Comparison of ENCODE assay signal across 1 cellular context in the genomic region with DNA sequence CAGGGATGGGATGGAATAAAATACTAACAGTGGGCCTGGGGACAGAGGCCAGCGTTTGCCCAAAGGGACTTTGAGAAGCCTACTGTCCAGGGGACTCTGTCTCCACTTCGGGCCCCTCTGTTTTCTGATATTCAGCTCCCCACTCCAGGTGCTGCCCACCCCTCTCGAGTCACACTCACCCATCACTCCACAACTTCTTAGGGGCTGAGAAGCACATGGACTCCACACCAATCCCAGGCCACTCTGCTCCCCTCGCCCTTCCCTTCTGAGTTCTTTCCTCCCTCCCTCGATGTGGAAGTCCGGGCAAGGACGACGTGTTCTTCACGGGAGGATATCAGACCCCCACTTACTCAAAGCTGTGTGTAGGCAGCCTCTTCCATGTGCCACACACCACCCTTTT.
TF ChIP-seq lines count a peak whose summit lies in the region.

No MANE protein-coding gene starts in this region.

TF ChIP-seq in H1, 55 proteins besides CTCF, POLR2A, EP300 and RAD21:
- TF ChIP-seq SP1 (IDR thresholded peaks at IDR 0.05; ENCODE audit: low read depth, low read length) (no peak), JUN (IDR thresholded peaks at IDR 0.05; ENCODE audit: low read depth, low read length) (no peak), SRF (IDR thresholded peaks at IDR 0.05; ENCODE audit: low read depth, low read length) (no peak), NANOG (IDR thresholded peaks at IDR 0.05; ENCODE audit: insufficient read depth, low read depth, low read length, poor library complexity, severe bottlenecking) (no peak), RXRA (IDR thresholded peaks at IDR 0.05; ENCODE audit: insufficient read depth, low read depth, low read length) (no peak), RBBP5 (IDR thresholded peaks at IDR 0.05; ENCODE audit: borderline replicate concordance, low read depth, low read length) (no peak), KDM5A (IDR thresholded peaks at IDR 0.05; ENCODE audit: low read length) (no peak), TAF1 (IDR thresholded peaks at IDR 0.05; ENCODE audit: low read depth, low read length) (no peak), BRCA1 (IDR thresholded peaks at IDR 0.05; ENCODE audit: low read depth, low read length) (no peak), CTBP2 (IDR thresholded peaks at IDR 0.05; ENCODE audit: borderline replicate concordance, insufficient read depth, insufficient read length, low read length) (no peak), SAP30 (IDR thresholded peaks at IDR 0.05; ENCODE audit: insufficient read depth, insufficient replicate concordance, low read length) (no peak), POLR2AphosphoS5 (IDR thresholded peaks at IDR 0.05; ENCODE audit: low read depth, low read length) (no peak)
- TF ChIP-seq, protein P1, sequence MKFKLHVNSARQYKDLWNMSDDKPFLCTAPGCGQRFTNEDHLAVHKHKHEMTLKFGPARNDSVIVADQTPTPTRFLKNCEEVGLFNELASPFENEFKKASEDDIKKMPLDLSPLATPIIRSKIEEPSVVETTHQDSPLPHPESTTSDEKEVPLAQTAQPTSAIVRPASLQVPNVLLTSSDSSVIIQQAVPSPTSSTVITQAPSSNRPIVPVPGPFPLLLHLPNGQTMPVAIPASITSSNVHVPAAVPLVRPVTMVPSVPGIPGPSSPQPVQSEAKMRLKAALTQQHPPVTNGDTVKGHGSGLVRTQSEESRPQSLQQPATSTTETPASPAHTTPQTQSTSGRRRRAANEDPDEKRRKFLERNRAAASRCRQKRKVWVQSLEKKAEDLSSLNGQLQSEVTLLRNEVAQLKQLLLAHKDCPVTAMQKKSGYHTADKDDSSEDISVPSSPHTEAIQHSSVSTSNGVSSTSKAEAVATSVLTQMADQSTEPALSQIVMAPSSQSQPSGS (IDR thresholded peaks at IDR 0.05; ENCODE audit: low read length), result no peak
